8 cellular contexts compared by ENCODE assay signal in the genomic region with DNA sequence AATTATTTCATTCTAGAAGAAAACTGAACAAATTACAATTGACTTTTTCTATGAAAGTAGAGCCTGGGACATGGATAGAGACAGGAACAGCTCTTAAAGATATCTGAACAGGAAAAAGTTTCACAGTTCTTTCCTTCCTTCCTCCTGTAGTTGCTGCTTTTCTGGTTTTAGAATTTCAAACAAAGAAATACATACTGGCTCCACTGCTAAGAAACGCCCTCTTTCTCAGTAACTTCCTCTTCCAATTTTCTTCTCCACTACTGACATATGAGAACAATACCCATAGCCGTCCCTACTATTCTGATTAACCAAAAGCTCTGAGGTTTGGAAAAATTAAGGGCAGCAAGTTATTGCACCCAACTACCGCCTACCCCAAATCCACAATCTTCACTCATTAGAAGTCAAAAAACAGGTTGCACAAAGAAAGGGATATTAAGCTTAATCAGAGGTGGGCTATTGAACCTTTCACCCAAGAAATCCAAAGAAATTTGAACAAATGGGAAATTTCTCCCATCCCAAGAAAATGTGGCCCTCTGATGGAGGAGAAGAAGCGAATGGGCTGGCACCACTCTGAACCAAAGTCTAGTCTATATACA. TPM values are rescaled to one million over a fixed set of nuclear protein-coding genes. Genes with fewer than 3 reads are reported as not detected.
A peak's percentile ranks its signal among the peaks of the same experiment; 100 is the strongest.
DNase-seq lines count a peak whose midpoint lies in the region; ATAC-seq and TF ChIP-seq lines count a peak whose summit lies in the region.

No MANE protein-coding gene starts in this region.

- DNase-seq in NOMO-1 treated with DMSO at 0.1 percent for 48 hours (lab: John Stamatoyannopoulos, UW; ENCODE audit: unreplicated experiment) (peak; percentile 88), colonic mucosa (no peak), HuH-7.5 (ENCODE audit: low spot score) (no peak), NCI-H2029 treated with DMSO at 0.1 percent for 48 hours (lab: John Stamatoyannopoulos, UW) (no peak), HEK293T (ENCODE audit: extremely low spot score) (no peak)
- no peak for DNase-seq in natural killer cell treated with Interleukin-12 subunit alpha and Interleukin-12 subunit beta and Interleukin-15 and Interleukin-18, amount 100 ng/mL, for 72 hours (ENCODE audit: low spot score)

- H3K4me1 ChIP-seq in DOHH2 (ENCODE audit: control insufficient read depth, low read length) (peaks cover 73% of the 10 kb centered on the region), colonic mucosa (peaks cover 12% of the 10 kb centered on the region)

- no peaks in the 10 kb centered on the region for H3K27me3 Mint-ChIP-seq in natural killer cell treated with Interleukin-12 subunit alpha and Interleukin-12 subunit beta and Interleukin-15 and Interleukin-18, amount 100 ng/mL, for 72 hours

- H3K36me3 ChIP-seq in DOHH2 (ENCODE audit: control insufficient read depth, low read length) = peaks cover 25% of the 10 kb centered on the region
- H3K36me3 ChIP-seq in colonic mucosa = no peaks in the 10 kb centered on the region

- peak overlapping the region in 1 of 2 donors; percentile 100 for H3K9ac ChIP-seq in colonic mucosa (ENCODE audit: low read depth in 2 of 2, low read length in 2 of 2)

- H3K79me2 ChIP-seq in DOHH2 (ENCODE audit: control insufficient read depth, low read length) = peaks cover 65% of the 10 kb centered on the region

- H3F3A ChIP-seq in DOHH2 (ENCODE audit: control insufficient read depth, insufficient read depth) = peaks cover 22% of the 10 kb centered on the region

- H3K36me3 Mint-ChIP-seq in natural killer cell treated with Interleukin-12 subunit alpha and Interleukin-12 subunit beta and Interleukin-15 and Interleukin-18, amount 100 ng/mL, for 72 hours = no peaks in the 10 kb centered on the region

- 0 out of 2 replicates have a peak, but pooled peaks cover 8% of the 10 kb centered on the region for H4K20me1 ChIP-seq in DOHH2 (ENCODE audit: control insufficient read depth, insufficient read depth, low read depth, low read length)

- intact Hi-C loops in colonic mucosa (cut with DNase I) = no loop called here

- no peaks in the 10 kb centered on the region for H3K27me3 ChIP-seq in DOHH2 (ENCODE audit: control insufficient read depth, low read length)
- no peaks in the 10 kb centered on the region for H3K27me3 ChIP-seq in colonic mucosa

- H3K4me3 ChIP-seq in DOHH2 (ENCODE audit: low read length) (peak overlapping the region; percentile 97), colonic mucosa (peak overlapping the region; percentile 93)

- CTCF ChIA-PET in HEK293T (lab: Yijun Ruan, JAX) = interaction anchor here (0.5 kb wide), 1 partner anchor 62 kb away, joined by 6 read pairs; no protein-coding TSS in a partner anchor

- peak overlapping the region; percentile 91 for H3K4me3 Mint-ChIP-seq in natural killer cell treated with Interleukin-12 subunit alpha and Interleukin-12 subunit beta and Interleukin-15 and Interleukin-18, amount 100 ng/mL, for 72 hours

- peaks cover 23 to 28% of the 10 kb centered on the region in 2 donors for H3K4me1 Mint-ChIP-seq in natural killer cell treated with Interleukin-12 subunit alpha and Interleukin-12 subunit beta and Interleukin-15 and Interleukin-18, amount 100 ng/mL, for 72 hours (ENCODE audit: low read depth in 2 of 2)

- ATAC-seq in natural killer cell treated with Interleukin-12 subunit alpha and Interleukin-12 subunit beta and Interleukin-15 and Interleukin-18, amount 100 ng/mL, for 72 hours = no peak
- no peak for ATAC-seq in GM19035 (IDR thresholded peaks at IDR 0.05; ENCODE audit: unreplicated experiment)

- peak overlapping the region; percentile 99 for H3K27ac Mint-ChIP-seq in natural killer cell treated with Interleukin-12 subunit alpha and Interleukin-12 subunit beta and Interleukin-15 and Interleukin-18, amount 100 ng/mL, for 72 hours

- H3K27ac ChIP-seq in DOHH2 (ENCODE audit: low read depth, low read length) (peak overlapping the region; percentile 82), colonic mucosa (peak overlapping the region; percentile 81)

- no peaks in the 10 kb centered on the region for H3K9me3 Mint-ChIP-seq in natural killer cell treated with Interleukin-12 subunit alpha and Interleukin-12 subunit beta and Interleukin-15 and Interleukin-18, amount 100 ng/mL, for 72 hours

- peak overlapping the region; percentile 91 for H3K4me2 ChIP-seq in DOHH2 (ENCODE audit: low read length)

- no peaks in the 10 kb centered on the region for H3K9me3 ChIP-seq in DOHH2 (ENCODE audit: control insufficient read depth, insufficient read depth, low read length)
- H3K9me3 ChIP-seq in colonic mucosa = no peaks in the 10 kb centered on the region

- H3K9me2 ChIP-seq in DOHH2 (replicated peaks; ENCODE audit: control insufficient read depth, low read length) = no peaks in the 10 kb centered on the region

- TF ChIP-seq CTCF in DOHH2 (IDR thresholded peaks at IDR 0.05; ENCODE audit: low read depth, low read length, poor library complexity, severe bottlenecking) = no peak
- no peak for TF ChIP-seq CTCF in colonic mucosa (IDR thresholded peaks at IDR 0.05)

- POLR2A ChIA-PET in HEK293T (lab: Yijun Ruan, JAX) = interaction anchor here (0.7 to 1.3 kb wide), 2 partner anchors 21 to 44 kb away, joined by 3 read pairs; no protein-coding TSS in a partner anchor

TF ChIP-seq in HEK293T, 16 proteins besides CTCF, POLR2A, EP300 and RAD21:
- no peak for TF ChIP-seq SUZ12 (IDR thresholded peaks at IDR 0.05)
- no peak for TF ChIP-seq TARDBP (IDR thresholded peaks at IDR 0.05)
- no peak for TF ChIP-seq NFRKB (IDR thresholded peaks at IDR 0.05)
- no peak for TF ChIP-seq ARNT (IDR thresholded peaks at IDR 0.05)
- no peak for TF ChIP-seq FOXK2 (IDR thresholded peaks at IDR 0.05)
- TF ChIP-seq FOXM1 (IDR thresholded peaks at IDR 0.05; ENCODE audit: borderline replicate concordance) = no peak
- no peak for TF ChIP-seq SP1 (IDR thresholded peaks at IDR 0.05)
- no peak for TF ChIP-seq ZNF384 (IDR thresholded peaks at IDR 0.05)
- TF ChIP-seq FOXA1 (IDR thresholded peaks at IDR 0.05) = no peak
- no peak for TF ChIP-seq LEF1 (IDR thresholded peaks at IDR 0.05; ENCODE audit: borderline replicate concordance)
TF ChIP-seq in HEK293T: peak in this region for 0.

RNA-seq across cellular contexts. Expression of a gene that starts 1.9 kb away (rescaled TPM):
- total RNA-seq in colonic mucosa = 100 to 1,000 TPM; 120 to 168 TPM
- total RNA-seq in natural killer cell treated with Interleukin-12 subunit alpha and Interleukin-12 subunit beta and Interleukin-15 and Interleukin-18, amount 100 ng/mL, for 72 hours = 100 to 1,000 TPM in 1 of 2 donors, 10 to 100 TPM in 1; 97.7 to 110 TPM
